In genomic region chr5:150734579-150735384, GRCh38 we compare ENCODE assay signal across 8 cellular contexts. TPM values are rescaled to one million over a fixed set of nuclear protein-coding genes. Genes with fewer than 3 reads are reported as not detected.
DNase-seq lines count a peak whose midpoint lies in the region; ATAC-seq and TF ChIP-seq lines count a peak whose summit lies in the region.

No MANE protein-coding gene starts in this region.

- no peak overlapping the region for H3K27ac ChIP-seq in CD4-positive, alpha-beta memory T cell (ENCODE audit: low read depth, low read length)

- H3K9me3 ChIP-seq in CD4-positive, alpha-beta memory T cell (ENCODE audit: control insufficient read depth in 1 of 2, low read length in 2 of 2): no peaks in the 10 kb centered on the region

- H3K4me3 Mint-ChIP-seq in CD4-positive, alpha-beta memory T cell: no peak overlapping the region
- no peak overlapping the region for H3K4me3 Mint-ChIP-seq in stimulated activated naive CD8-positive, alpha-beta T cell treated with anti-CD3 and anti-CD28 coated beads, Interleukin-15, Interleukin-2, amounts not matched to agents 100 ng/mL and 50 ng/mL, for 24 hours

- H3K9me3 Mint-ChIP-seq in CD4-positive, alpha-beta memory T cell: peaks cover 0 to 8% (median 4%) of the 10 kb centered on the region in 8 donors
- H3K9me3 Mint-ChIP-seq in stimulated activated naive CD8-positive, alpha-beta T cell treated with anti-CD3 and anti-CD28 coated beads, Interleukin-15, Interleukin-2, amounts not matched to agents 100 ng/mL and 50 ng/mL, for 24 hours: peaks cover 6% of the 10 kb centered on the region

- H3K27me3 Mint-ChIP-seq in CD4-positive, alpha-beta memory T cell: no peaks in the 10 kb centered on the region
- H3K27me3 Mint-ChIP-seq in stimulated activated naive CD8-positive, alpha-beta T cell treated with anti-CD3 and anti-CD28 coated beads, Interleukin-15, Interleukin-2, amounts not matched to agents 100 ng/mL and 50 ng/mL, for 24 hours: no peaks in the 10 kb centered on the region

- TF ChIP-seq CTCF in NB4 (IDR thresholded peaks at IDR 0.05; ENCODE audit: low read depth, low read length): peak; percentile 62

- ATAC-seq in GM21367 (IDR thresholded peaks at IDR 0.05; ENCODE audit: unreplicated experiment) (peak; percentile 82), HG03025 (IDR thresholded peaks at IDR 0.05; ENCODE audit: low FRiP score, unreplicated experiment) (no peak), HG03159 (IDR thresholded peaks at IDR 0.05; ENCODE audit: unreplicated experiment) (no peak)

- no peaks in the 10 kb centered on the region for H3K27me3 ChIP-seq in CD4-positive, alpha-beta memory T cell (ENCODE audit: insufficient read depth, low read length)

- DNase-seq in CD4-positive, alpha-beta memory T cell: no peak
- DNase-seq in NB4 (ENCODE audit: low read depth) (peak; percentile 97), globus pallidus (ENCODE audit: low spot score) (peak; percentile 40), KG1 (lab: John Stamatoyannopoulos, UW) (no peak)

- intact Hi-C loops in CD4-positive, alpha-beta memory T cell (cut with micrococcal nuclease): no loop called here

- TF ChIP-seq POLR2A in NB4 (IDR thresholded peaks at IDR 0.05; ENCODE audit: extremely low read depth, insufficient read length): no peak

- peaks cover 72 to 78% of the 10 kb centered on the region in 2 donors for H3K36me3 Mint-ChIP-seq in CD4-positive, alpha-beta memory T cell
- peaks cover 86% of the 10 kb centered on the region for H3K36me3 Mint-ChIP-seq in stimulated activated naive CD8-positive, alpha-beta T cell treated with anti-CD3 and anti-CD28 coated beads, Interleukin-15, Interleukin-2, amounts not matched to agents 100 ng/mL and 50 ng/mL, for 24 hours (ENCODE audit: low read depth)

- CTCF ChIA-PET in CD4-positive, alpha-beta memory T cell (lab: Charles Lee; ENCODE audit: partially characterized antibody): interaction anchor here (1.0 to 2.0 kb wide), 4 partner anchors 20 to 45 kb away, joined by 3 to 8 read pairs (median 3); partner anchors contain the start of gene SMIM3

- H3K4me1 ChIP-seq in CD4-positive, alpha-beta memory T cell (ENCODE audit: insufficient read depth, low read length): peaks cover 11% of the 10 kb centered on the region

- POLR2A ChIA-PET in CD4-positive, alpha-beta memory T cell (lab: Charles Lee; ENCODE audit: partially characterized antibody): interaction anchor here (1.3 kb wide), 1 partner anchor 34 kb away, joined by 6 read pairs; the partner anchor contains the start of gene RBM22

- peaks cover 34 to 53% (median 40%) of the 10 kb centered on the region in 4 donors for H3K4me1 Mint-ChIP-seq in CD4-positive, alpha-beta memory T cell
- peaks cover 57% of the 10 kb centered on the region for H3K4me1 Mint-ChIP-seq in stimulated activated naive CD8-positive, alpha-beta T cell treated with anti-CD3 and anti-CD28 coated beads, Interleukin-15, Interleukin-2, amounts not matched to agents 100 ng/mL and 50 ng/mL, for 24 hours (ENCODE audit: low read depth)

- H3K4me3 ChIP-seq in CD4-positive, alpha-beta memory T cell (ENCODE audit: low read length in 2 of 2): no peak overlapping the region
- peak overlapping the region; percentile 48 for H3K4me3 ChIP-seq in NB4 (ENCODE audit: low read depth, low read length)

- peaks cover 36% of the 10 kb centered on the region for H3K36me3 ChIP-seq in CD4-positive, alpha-beta memory T cell (ENCODE audit: insufficient read depth, low read length)

- H3K27ac Mint-ChIP-seq in CD4-positive, alpha-beta memory T cell: peak overlapping the region in 6 of 7 donors; percentile 11 to 93 (median 56)
- H3K27ac Mint-ChIP-seq in stimulated activated naive CD8-positive, alpha-beta T cell treated with anti-CD3 and anti-CD28 coated beads, Interleukin-15, Interleukin-2, amounts not matched to agents 100 ng/mL and 50 ng/mL, for 24 hours: peak overlapping the region; percentile 37

RNA-seq across cellular contexts. Expression of gene DCTN4, which starts 24.0 kb away (rescaled TPM):
- total RNA-seq in CD4-positive, alpha-beta memory T cell: 10 to 100 TPM; 45.5 to 46.0 TPM
- 1 to 10 TPM; 8.8 to 9.0 TPM for polyA plus RNA-seq in CD4-positive, alpha-beta memory T cell

RNA-seq across cellular contexts. Expression of gene RBM22, which starts 33.9 kb away (rescaled TPM):
- 10 to 100 TPM; 91.0 to 91.2 TPM for total RNA-seq in CD4-positive, alpha-beta memory T cell
- polyA plus RNA-seq in CD4-positive, alpha-beta memory T cell: 10 to 100 TPM; 52.4 to 69.4 TPM

RNA-seq across cellular contexts. Expression of gene SMIM3, which starts 43.8 kb away (rescaled TPM):
- 1 to 10 TPM; 7.9 to 8.0 TPM for total RNA-seq in CD4-positive, alpha-beta memory T cell
- 10 to 100 TPM; 19.3 to 19.7 TPM for polyA plus RNA-seq in CD4-positive, alpha-beta memory T cell

Comparison
In these comparisons a context has a peak if more than half of its experiments do, and no peak if none do; other contexts are left out.
1. DNase-seq: peak in NB4 (single experiment) and globus pallidus (single experiment); none in CD4-positive, alpha-beta memory T cell (0 of 5) and KG1 (single experiment).